Comparison of ENCODE assay signal across 9 cellular contexts in the genomic region with DNA sequence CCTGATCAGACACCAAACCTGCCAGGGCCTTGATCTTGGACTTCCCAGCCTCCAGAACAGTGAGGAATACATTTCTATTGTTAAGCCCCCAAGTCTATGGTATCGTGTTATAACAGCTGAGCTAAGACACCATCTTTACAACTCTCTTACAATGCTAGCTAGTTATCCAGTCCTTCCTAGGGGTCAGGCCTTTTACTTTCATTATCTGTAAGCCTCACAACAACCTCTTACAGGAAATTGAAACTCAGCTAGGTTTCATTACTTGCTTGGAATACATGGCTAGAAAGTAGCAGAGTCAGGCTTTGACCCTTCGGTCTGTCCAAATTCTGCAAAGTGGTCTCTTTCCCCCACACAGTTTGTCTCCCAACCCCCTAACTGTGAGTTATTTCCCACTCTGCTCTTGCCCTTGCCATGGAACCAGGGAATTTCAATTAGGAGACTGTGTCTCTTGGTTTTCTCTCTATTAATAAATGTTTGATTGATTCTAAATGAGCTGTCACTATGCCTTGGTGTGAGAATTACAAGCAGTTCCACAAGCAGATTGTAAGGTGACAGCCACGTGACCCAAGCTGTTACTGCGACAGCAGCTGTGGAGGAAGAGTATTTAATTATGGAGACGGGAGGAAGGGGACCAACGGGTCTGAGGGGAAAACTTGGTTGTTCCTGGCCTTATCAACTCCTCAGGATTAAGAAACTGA. TPM values are rescaled to one million over a fixed set of nuclear protein-coding genes. Genes with fewer than 3 reads are reported as not detected.
DNase-seq lines count a peak whose midpoint lies in the region; ATAC-seq and TF ChIP-seq lines count a peak whose summit lies in the region.
"Had no signal": no experiment of that assay in that cellular context is flagged by ENCODE, and none has a peak within 500 bp of the region (broad histone marks: within the 10 kb centered on the region; RNA-seq: fewer than 3 reads in every experiment).

No MANE protein-coding gene starts in this region.

- POLR2A ChIA-PET in activated B cell treated with CpG ODN at 0.5 μM for 24 hours (lab: Charles Lee) = no interaction called here

- no peak overlapping the region for H3K4me3 ChIP-seq in stomach smooth muscle (ENCODE audit: low read length in 2 of 2)
- H3K4me3 ChIP-seq: ovary had no signal

- H3K36me3 Mint-ChIP-seq in activated B cell treated with CpG ODN at 0.5 μM for 24 hours (ENCODE audit: low read depth) = no peaks in the 10 kb centered on the region

- no peak overlapping the region for H3K9ac ChIP-seq in stomach smooth muscle (ENCODE audit: low read length in 2 of 2)

- peaks cover 11% of the 10 kb centered on the region for H3K4me1 Mint-ChIP-seq in activated B cell treated with CpG ODN at 0.5 μM for 24 hours

- no peak for TF ChIP-seq CTCF in activated B cell treated with CpG ODN at 0.5 μM for 24 hours (IDR thresholded peaks at IDR 0.05)

- ATAC-seq in HG02870 (IDR thresholded peaks at IDR 0.05; ENCODE audit: unreplicated experiment) = peak; percentile 69
- ATAC-seq in activated B cell treated with CpG ODN at 0.5 μM for 24 hours (ENCODE audit: low read depth) = no peak

- no peaks in the 10 kb centered on the region for H3K9me3 ChIP-seq in stomach smooth muscle (ENCODE audit: control insufficient read depth in 2 of 2, low read length in 2 of 2)
- H3K9me3 ChIP-seq: ovary had no signal

- peaks cover 42% of the 10 kb centered on the region for H3K4me1 ChIP-seq in stomach smooth muscle (ENCODE audit: control insufficient read depth, insufficient read depth, low read length)

- H3K4me3 Mint-ChIP-seq in activated B cell treated with CpG ODN at 0.5 μM for 24 hours = peak overlapping the region; percentile 2

- no peaks in the 10 kb centered on the region for H3K27me3 ChIP-seq in stomach smooth muscle (ENCODE audit: control insufficient read depth in 1 of 2, insufficient read depth in 2 of 2, low read length in 2 of 2)
- H3K27me3 ChIP-seq: ovary had no signal

- intact Hi-C loops in activated B cell treated with CpG ODN at 0.5 μM for 24 hours (cut with micrococcal nuclease) = no loop called here

- H3K27ac Mint-ChIP-seq in activated B cell treated with CpG ODN at 0.5 μM for 24 hours = no peak overlapping the region

- CTCF ChIA-PET in activated B cell treated with CpG ODN at 0.5 μM for 24 hours (lab: Charles Lee) = interaction anchor here (0.8 to 2.4 kb wide), 2 partner anchors 11 to 14 kb away, joined by 3 to 8 read pairs; no protein-coding TSS in a partner anchor

- H3K27me3 Mint-ChIP-seq in activated B cell treated with CpG ODN at 0.5 μM for 24 hours = peaks cover 7% of the 10 kb centered on the region

- DNase-seq in activated gamma-delta T cell treated with Interleukin-2 at 50 U/mL for 16 hours (peak; percentile 4), activated gamma-delta T cell (lab: John Stamatoyannopoulos, UW) (no peak), activated B cell treated with CpG ODN at 0.5 μM for 24 hours (no peak), epidermal melanocyte (ENCODE audit: insufficient read length, low spot score) (no peak)
- no peak for DNase-seq in stimulated activated CD4-positive, alpha-beta T cell treated with anti-CD3 and anti-CD28 coated beads, Interleukin-2, amount 100 ng/mL, for 24 hours
- no peak for DNase-seq in stimulated activated CD4-positive, alpha-beta T cell treated with anti-CD3 and anti-CD28 coated beads, Interleukin-4, amount 100 ng/mL, for 1 hour
- DNase-seq: ovary had no signal

- no peaks in the 10 kb centered on the region for H3K36me3 ChIP-seq in stomach smooth muscle (ENCODE audit: control insufficient read depth in 2 of 2, insufficient read depth in 2 of 2, low read length in 2 of 2)
- H3K36me3 ChIP-seq: ovary had no signal

- H3K27ac ChIP-seq in stomach smooth muscle (ENCODE audit: low read length) = peak overlapping the region; percentile 66
- H3K27ac ChIP-seq: ovary had no signal

- H3K9me3 Mint-ChIP-seq in activated B cell treated with CpG ODN at 0.5 μM for 24 hours = no peaks in the 10 kb centered on the region

RNA-seq across cellular contexts. Expression of a gene that starts 38.4 kb away (rescaled TPM):
- total RNA-seq in activated B cell treated with CpG ODN at 0.5 μM for 24 hours = not detected in 2 replicates
